12 cellular contexts compared by ENCODE assay signal in genomic region chr22:42934338-42934737, GRCh38.
A peak's percentile ranks its signal among the peaks of the same experiment; 100 is the strongest.
DNase-seq lines count a peak whose midpoint lies in the region; ATAC-seq and FAIRE-seq lines count a peak whose summit lies in the region.
"Had no signal": no experiment of that assay in that cellular context is flagged by ENCODE, and none has a peak within 500 bp of the region (broad histone marks: within the 10 kb centered on the region; RNA-seq: fewer than 3 reads in every experiment).

No MANE protein-coding gene starts in this region.

- peak overlapping the region; percentile 90 for H3K27ac Mint-ChIP-seq in activated naive CD8-positive, alpha-beta T cell treated with anti-CD3 and anti-CD28 coated beads for 36 hours
- peak overlapping the region; percentile 91 for H3K27ac Mint-ChIP-seq in stimulated activated memory B cell treated with anti-CD40 and anti-IgM and Interleukin-4, amounts not matched to agents 10 μg/mL and 1 μg/mL and 100 μg/mL, for 72 hours

- H3K36me3 Mint-ChIP-seq in activated naive CD8-positive, alpha-beta T cell treated with anti-CD3 and anti-CD28 coated beads for 36 hours, result peaks cover 8% of the 10 kb centered on the region
- no peaks in the 10 kb centered on the region for H3K36me3 Mint-ChIP-seq in stimulated activated memory B cell treated with anti-CD40 and anti-IgM and Interleukin-4, amounts not matched to agents 10 μg/mL and 1 μg/mL and 100 μg/mL, for 72 hours

- no peaks in the 10 kb centered on the region for H3K27me3 Mint-ChIP-seq in activated naive CD8-positive, alpha-beta T cell treated with anti-CD3 and anti-CD28 coated beads for 36 hours
- H3K27me3 Mint-ChIP-seq in stimulated activated memory B cell treated with anti-CD40 and anti-IgM and Interleukin-4, amounts not matched to agents 10 μg/mL and 1 μg/mL and 100 μg/mL, for 72 hours, result no peaks in the 10 kb centered on the region

- H3K27me3 ChIP-seq in layer of hippocampus (ENCODE audit: control insufficient read depth, insufficient read depth, low read length), result no peaks in the 10 kb centered on the region

- ATAC-seq in stimulated activated memory B cell treated with anti-CD40 and anti-IgM and Interleukin-4, amounts not matched to agents 10 μg/mL and 1 μg/mL and 100 μg/mL, for 72 hours, result no peak
- no peak for ATAC-seq in HG03460 (IDR thresholded peaks at IDR 0.05; ENCODE audit: unreplicated experiment)
- no peak for ATAC-seq in HG03521 (IDR thresholded peaks at IDR 0.05; ENCODE audit: unreplicated experiment)

- H3K9me3 Mint-ChIP-seq in activated naive CD8-positive, alpha-beta T cell treated with anti-CD3 and anti-CD28 coated beads for 36 hours, result no peaks in the 10 kb centered on the region
- H3K9me3 Mint-ChIP-seq in stimulated activated memory B cell treated with anti-CD40 and anti-IgM and Interleukin-4, amounts not matched to agents 10 μg/mL and 1 μg/mL and 100 μg/mL, for 72 hours, result no peaks in the 10 kb centered on the region

- no peak overlapping the region for H3K4me3 Mint-ChIP-seq in activated naive CD8-positive, alpha-beta T cell treated with anti-CD3 and anti-CD28 coated beads for 36 hours
- H3K4me3 Mint-ChIP-seq in stimulated activated memory B cell treated with anti-CD40 and anti-IgM and Interleukin-4, amounts not matched to agents 10 μg/mL and 1 μg/mL and 100 μg/mL, for 72 hours, result peak overlapping the region; percentile 70

- H3K27ac ChIP-seq in layer of hippocampus (ENCODE audit: low read depth, low read length), result peak overlapping the region; percentile 96

- DNase-seq in GM19239 (ENCODE audit: insufficient read length, low spot score) (no peak), AML-193 (lab: John Stamatoyannopoulos, UW) (no peak), NCI-H187 (lab: John Stamatoyannopoulos, UW) (no peak)
- DNase-seq in activated naive CD8-positive, alpha-beta T cell treated with anti-CD3 and anti-CD28 coated beads for 36 hours, result no peak
- DNase-seq: activated CD4-positive, CD25-positive, alpha-beta regulatory T cell; cortex of kidney; islet precursor cell; NCI-H524 had no signal

- peak; percentile 11 for FAIRE-seq in GM19239 (lab: Jason Lieb, UNC)

- peaks cover 74% of the 10 kb centered on the region for H3K4me1 Mint-ChIP-seq in activated naive CD8-positive, alpha-beta T cell treated with anti-CD3 and anti-CD28 coated beads for 36 hours
- peaks cover 98% of the 10 kb centered on the region for H3K4me1 Mint-ChIP-seq in stimulated activated memory B cell treated with anti-CD40 and anti-IgM and Interleukin-4, amounts not matched to agents 10 μg/mL and 1 μg/mL and 100 μg/mL, for 72 hours
